1 cellular context compared by ENCODE assay signal in genomic region chr17:45149037-45149668, GRCh38.
TF ChIP-seq lines count a peak whose summit lies in the region.

No MANE protein-coding gene starts in this region.

TF ChIP-seq in GM12878, 131 proteins besides CTCF, POLR2A, EP300 and RAD21 (continued from another document and continues in another):
- TF ChIP-seq PRDM15 (CRISPR knock-in tag; IDR thresholded peaks at IDR 0.05) (no peak), ESRRA (IDR thresholded peaks at IDR 0.05; ENCODE audit: low read length) (no peak), ZNF687 (IDR thresholded peaks at IDR 0.05) (peak; percentile 46; the same call in 1 of the 2 replicates), PML (IDR thresholded peaks at IDR 0.05; ENCODE audit: low read length) (no peak), STAT1 (conservative IDR thresholded peaks at IDR 0.05) (no peak), CBX5 (IDR thresholded peaks at IDR 0.05; ENCODE audit: low read depth) (no peak), POU2F2 (IDR thresholded peaks at IDR 0.05; ENCODE audit: borderline replicate concordance, low read depth, low read length) (no peak), ZNF24 (IDR thresholded peaks at IDR 0.05) (no peak), LARP7 (IDR thresholded peaks at IDR 0.05) (peak; percentile 76), MYB (IDR thresholded peaks at IDR 0.05; ENCODE audit: borderline replicate concordance, low read depth, low read length) (no peak), KAT2A (conservative IDR thresholded peaks at IDR 0.05; ENCODE audit: control insufficient read depth, low read depth, low read length) (no peak), ZBED1 (IDR thresholded peaks at IDR 0.05; ENCODE audit: borderline replicate concordance) (no peak), KDM1A (IDR thresholded peaks at IDR 0.05; ENCODE audit: borderline replicate concordance) (no peak), ZNF384 (IDR thresholded peaks at IDR 0.05; ENCODE audit: borderline replicate concordance, low read depth, low read length) (no peak), IRF3 (IDR thresholded peaks at IDR 0.05) (no peak), TCF7 (IDR thresholded peaks at IDR 0.05; ENCODE audit: borderline replicate concordance) (no peak), SKIL (IDR thresholded peaks at IDR 0.05; ENCODE audit: low read depth, poor library complexity, severe bottlenecking) (no peak), NRF1 (conservative IDR thresholded peaks at IDR 0.05; ENCODE audit: low read depth, low read length) (no peak), PBX3 (IDR thresholded peaks at IDR 0.05; ENCODE audit: insufficient replicate concordance, low read depth, low read length) (no peak), BMI1 (IDR thresholded peaks at IDR 0.05; ENCODE audit: borderline replicate concordance) (no peak), SMAD1 (IDR thresholded peaks at IDR 0.05; ENCODE audit: low read depth, partially characterized antibody) (no peak), PAX5 (IDR thresholded peaks at IDR 0.05; ENCODE audit: borderline replicate concordance, low read depth, low read length) (0 out of 2 replicates have a peak, but pooled peaks have one; percentile 39), CHD2 (IDR thresholded peaks at IDR 0.05; ENCODE audit: borderline replicate concordance, low read depth, low read length) (peak; percentile 56; the same call in 1 of the 2 replicates), CBFB (IDR thresholded peaks at IDR 0.05; ENCODE audit: low read depth) (no peak), YY1 (IDR thresholded peaks at IDR 0.05; ENCODE audit: low read depth, low read length) (0 out of 2 replicates have a peak, but pooled peaks have one; percentile 36), ZBTB33 (IDR thresholded peaks at IDR 0.05) (no peak), ZBTB11 (CRISPR knock-in tag; IDR thresholded peaks at IDR 0.05) (no peak), ZSCAN29 (IDR thresholded peaks at IDR 0.05) (no peak), ZBTB4 (CRISPR knock-in tag; IDR thresholded peaks at IDR 0.05) (no peak), BHLHE40 (IDR thresholded peaks at IDR 0.05; ENCODE audit: borderline replicate concordance in 1 of 2, low read depth in 2 of 2, low read length in 1 of 2) (no peak), SIN3A (IDR thresholded peaks at IDR 0.05; ENCODE audit: low read depth, low read length) (no peak), TCF3 (IDR thresholded peaks at IDR 0.05; ENCODE audit: borderline replicate concordance, insufficient read depth, low read depth, low read length) (no peak), HDAC6 (IDR thresholded peaks at IDR 0.05; ENCODE audit: unreplicated experiment) (no peak), GATAD2B (conservative IDR thresholded peaks at IDR 0.05; ENCODE audit: low read depth) (peak; percentile 63), EED (IDR thresholded peaks at IDR 0.05; ENCODE audit: low read depth) (no peak; the same call in 1 of the 2 replicates), TAF1 (IDR thresholded peaks at IDR 0.05; ENCODE audit: borderline replicate concordance, low read depth, low read length) (no peak)
